In genomic region chr17:45132302-45132568, GRCh38 we compare ENCODE assay signal across 8 cellular contexts. TPM values are rescaled to one million over a fixed set of nuclear protein-coding genes. Genes with fewer than 3 reads are reported as not detected.
DNase-seq lines count a peak whose midpoint lies in the region; ATAC-seq and TF ChIP-seq lines count a peak whose summit lies in the region.

Gene PLCD3, minus strand, starts transcription at chr17:45132515. Its CDS starts 105 bp downstream, at chr17:45132410.

- H4K91ac ChIP-seq in neuronal stem cell (ENCODE audit: low read depth, low read length, poor library complexity), result peak within 1 kb of the TSS; percentile 79

- ATAC-seq in GM19324 (IDR thresholded peaks at IDR 0.05; ENCODE audit: low FRiP score, unreplicated experiment) (peak; percentile 22), HG03097 (IDR thresholded peaks at IDR 0.05; ENCODE audit: low FRiP score, unreplicated experiment) (no peak), GM18519 (IDR thresholded peaks at IDR 0.05; ENCODE audit: low FRiP score, unreplicated experiment) (no peak)

- peak within 1 kb of the TSS; percentile 92 for H3K23ac ChIP-seq in neuronal stem cell (ENCODE audit: low read depth, low read length, poor library complexity)

- no peak within 1 kb of the TSS for H3K4ac ChIP-seq in neuronal stem cell (ENCODE audit: low read length)

- H3K27me3 ChIP-seq in SJSA1 (replicated peaks) (no peaks in the 10 kb centered on the region), esophagus squamous epithelium (no peaks in the 10 kb centered on the region), neuronal stem cell (ENCODE audit: control insufficient read depth in 3 of 3, insufficient read depth in 3 of 3, low read depth in 1 of 3, low read length in 3 of 3) (no peaks in the 10 kb centered on the region)

- peak within 1 kb of the TSS; percentile 99 for H3K4me2 ChIP-seq in neuronal stem cell (ENCODE audit: insufficient read depth, low read length, poor library complexity, severe bottlenecking)

- peak within 1 kb of the TSS; percentile 97 for H2AK5ac ChIP-seq in neuronal stem cell (ENCODE audit: low read depth, low read length)

- H3K14ac ChIP-seq in neuronal stem cell (ENCODE audit: low read length), result peak within 1 kb of the TSS; percentile 97

- H3K36me3 ChIP-seq in SJSA1 (peaks cover 3% of the 10 kb centered on the region), esophagus squamous epithelium (no peaks in the 10 kb centered on the region), neuronal stem cell (replicated peaks in 1 of 2; ENCODE audit: control insufficient read depth in 2 of 2, insufficient read depth in 2 of 2, low read length in 2 of 2) (no peaks in the 10 kb centered on the region)

- H3K4me1 ChIP-seq in SJSA1 (replicated peaks), result peaks cover 47% of the 10 kb centered on the region
- peaks cover 43 to 81% (median 50%) of the 10 kb centered on the region in 3 donors for H3K4me1 ChIP-seq in esophagus squamous epithelium
- peaks cover 25 to 40% of the 10 kb centered on the region in 2 donors for H3K4me1 ChIP-seq in neuronal stem cell (ENCODE audit: control insufficient read depth in 2 of 2, insufficient read depth in 1 of 2, low read depth in 1 of 2, low read length in 2 of 2)

- H2AFZ ChIP-seq in neuronal stem cell (ENCODE audit: low read length), result peak within 1 kb of the TSS; percentile 93

- peak within 1 kb of the TSS; percentile 74 for H2BK15ac ChIP-seq in neuronal stem cell (ENCODE audit: low read length)

- peak within 1 kb of the TSS; percentile 98 for H3K18ac ChIP-seq in neuronal stem cell (ENCODE audit: low read length)

- TF ChIP-seq POLR2A in esophagus squamous epithelium (IDR thresholded peaks at IDR 0.05) (peak in 1 of 4 donors; percentile 42), erythroblast (IDR thresholded peaks at IDR 0.05; ENCODE audit: low read length) (no peak)

- peak within 1 kb of the TSS; percentile 86 for H4K8ac ChIP-seq in neuronal stem cell (ENCODE audit: low read depth, low read length)

- H2BK5ac ChIP-seq in neuronal stem cell (ENCODE audit: low read length), result peak within 1 kb of the TSS; percentile 88

- H3K9ac ChIP-seq in neuronal stem cell (ENCODE audit: low read depth, low read length, poor library complexity), result peak within 1 kb of the TSS; percentile 93

- no peak for DNase-seq in SJSA1 (ENCODE audit: low read depth in 1 of 2, low spot score in 2 of 2)
- DNase-seq in esophagus squamous epithelium (lab: John Stamatoyannopoulos, UW), result no peak
- DNase-seq in neuronal stem cell (ENCODE audit: low spot score), result no peak
- DNase-seq in erythroblast (lab: John Stamatoyannopoulos, UW), result no peak
- DNase-seq in cortex of kidney (lab: John Stamatoyannopoulos, UW), result no peak

- intact Hi-C loops in esophagus squamous epithelium (cut with DNase I), result loop anchor here (5.0 kb wide), 1 partner anchor 355 kb away; no protein-coding TSS in a partner anchor

- peak within 1 kb of the TSS; percentile 89 for H2BK12ac ChIP-seq in neuronal stem cell (ENCODE audit: low read length)

- no peak for TF ChIP-seq CTCF in esophagus squamous epithelium (IDR thresholded peaks at IDR 0.05)

- H3K79me1 ChIP-seq in neuronal stem cell (ENCODE audit: low read depth, low read length), result peaks cover 3% of the 10 kb centered on the region

- no CpG with 5 or more reads among the region's 38 CpGs for WGBS in esophagus squamous epithelium, 2 donors
- WGBS in neuronal stem cell (ENCODE audit: extremely low coverage in 2 of 2, insufficient read length in 2 of 2, insufficient replicate concordance in 1 of 2), 2 donors, result no CpG with 5 or more reads among the region's 38 CpGs

- H3K27ac ChIP-seq in SJSA1 (peak within 1 kb of the TSS; percentile 59), esophagus squamous epithelium (peak within 1 kb of the TSS; percentile 92 to 99 (median 98)), neuronal stem cell (replicated peaks; ENCODE audit: low read length) (peak within 1 kb of the TSS; percentile 35)

- H3K4me3 ChIP-seq in SJSA1 (peak within 1 kb of the TSS; percentile 85), esophagus squamous epithelium (peak within 1 kb of the TSS; percentile 78 to 98 (median 90)), neuronal stem cell (ENCODE audit: low read length in 2 of 2) (peak within 1 kb of the TSS; percentile 55 to 89)

- H3K9me3 ChIP-seq in SJSA1 (replicated peaks), result no peaks in the 10 kb centered on the region
- no peaks in the 10 kb centered on the region for H3K9me3 ChIP-seq in esophagus squamous epithelium
- H3K9me3 ChIP-seq in neuronal stem cell (replicated peaks in 1 of 2; ENCODE audit: control insufficient read depth in 2 of 2, insufficient read depth in 1 of 2, low read depth in 1 of 2, low read length in 2 of 2), result no peaks in the 10 kb centered on the region

- H2BK120ac ChIP-seq in neuronal stem cell (ENCODE audit: low read depth, low read length), result no peak within 1 kb of the TSS

RNA-seq across cellular contexts. Expression of gene PLCD3, which starts in this region (rescaled TPM):
- total RNA-seq in SJSA1 (2014; rRNA removed; shearing (Covaris generic)), result 17.5 and 92.5 TPM in 2 replicates
- 100 to 1,000 TPM in 1 of 4 donors, 10 to 100 TPM in 3; 16.3 to 105 (median 20.5) TPM for total RNA-seq in esophagus squamous epithelium
- polyA plus RNA-seq in neuronal stem cell (2013, experiment 1 of 2), result 19.5 TPM
- 17.6 TPM for polyA plus RNA-seq in neuronal stem cell (2013, experiment 2 of 2)

Comparison
In these comparisons a context has a peak if more than half of its experiments do, and no peak if none do; other contexts are left out.
1. H3K27ac ChIP-seq: peak in every context shown above with its lines; median percentile 98 in esophagus squamous epithelium; 59 in SJSA1; 35 in neuronal stem cell.